Comparison of ENCODE assay signal across 14 cellular contexts in genomic region chr9:130331061-130331460, GRCh38.
"Had no signal": no experiment of that assay in that cellular context is flagged by ENCODE, and none has a peak within 500 bp of the region (broad histone marks: within the 10 kb centered on the region; RNA-seq: fewer than 3 reads in every experiment).

No MANE protein-coding gene starts in this region.

- H3K4me1 Mint-ChIP-seq: activated B cell treated with CpG ODN at 0.5 μM for 24 hours; activated CD4-positive, alpha-beta T cell treated with anti-CD3 and anti-CD28 coated beads, Interleukin-2, amount 10 ng/mL, durations not matched to agents 24 days and 14 days had no signal

- H3K9me3 ChIP-seq: right lobe of liver had no signal

- H3K4me3 ChIP-seq: right lobe of liver had no signal

- H3K27ac ChIP-seq: right lobe of liver had no signal

- H3K4me3 Mint-ChIP-seq: activated B cell treated with CpG ODN at 0.5 μM for 24 hours; activated CD4-positive, alpha-beta T cell treated with anti-CD3 and anti-CD28 coated beads, Interleukin-2, amount 10 ng/mL, durations not matched to agents 24 days and 14 days; activated CD8-positive, alpha-beta T cell treated with anti-CD3 and anti-CD28 coated beads, Interleukin-2, amount 10 ng/mL, durations not matched to agents 7 days and 5 days; nephron had no signal

- H3K36me3 Mint-ChIP-seq: activated naive CD4-positive, alpha-beta T cell treated with anti-CD3 and anti-CD28 coated beads, Interleukin-2, amount 50 U/mL, for 72 hours had no signal

- H3K4me1 ChIP-seq: right lobe of liver had no signal

- H3K9me3 Mint-ChIP-seq: activated B cell treated with CpG ODN at 0.5 μM for 24 hours; activated CD4-positive, alpha-beta T cell treated with anti-CD3 and anti-CD28 coated beads, Interleukin-2, amount 10 ng/mL, durations not matched to agents 24 days and 14 days; activated naive CD4-positive, alpha-beta T cell treated with anti-CD3 and anti-CD28 coated beads, Interleukin-2, amount 50 U/mL, for 72 hours; nephron had no signal

- H3K27ac Mint-ChIP-seq: activated B cell treated with CpG ODN at 0.5 μM for 24 hours; activated CD4-positive, alpha-beta T cell treated with anti-CD3 and anti-CD28 coated beads, Interleukin-2, amount 10 ng/mL, durations not matched to agents 24 days and 14 days; activated CD8-positive, alpha-beta T cell treated with anti-CD3 and anti-CD28 coated beads, Interleukin-2, amount 10 ng/mL, durations not matched to agents 7 days and 5 days; activated naive CD4-positive, alpha-beta T cell treated with anti-CD3 and anti-CD28 coated beads, Interleukin-2, amount 50 U/mL, for 72 hours; nephron had no signal

- ATAC-seq: activated CD8-positive, alpha-beta T cell treated with anti-CD3 and anti-CD28 coated beads, Interleukin-2, amount 10 ng/mL, durations not matched to agents 7 days and 5 days; activated naive CD4-positive, alpha-beta T cell treated with anti-CD3 and anti-CD28 coated beads, Interleukin-2, amount 50 U/mL, for 72 hours; right lobe of liver had no signal

- DNase-seq: activated B cell treated with CpG ODN at 0.5 μM for 24 hours; activated CD4-positive, alpha-beta T cell treated with anti-CD3 and anti-CD28 coated beads, Interleukin-2, amount 10 ng/mL, durations not matched to agents 24 days and 14 days; activated CD8-positive, alpha-beta memory T cell treated with anti-CD3 and anti-CD28 coated beads, Interleukin-2, amount 50 U/mL, for 4 hours; activated CD8-positive, alpha-beta T cell treated with anti-CD3 and anti-CD28 coated beads, Interleukin-2, amount 10 ng/mL, durations not matched to agents 7 days and 5 days; activated gamma-delta T cell; activated T-cell treated with anti-CD3 and anti-CD28 coated beads, Interleukin-2, amount 50 U/mL, for 48 hours; caudate nucleus; head of caudate nucleus; nucleus accumbens; right lobe of liver; stimulated activated CD4-positive, alpha-beta T cell treated with anti-CD3 and anti-CD28 coated beads, Interleukin-1b, Interleukin-23, amount 100 ng/mL, for 48 hours; T-helper 2 cell had no signal

- H3K36me3 ChIP-seq: right lobe of liver had no signal

- H3K27me3 ChIP-seq: right lobe of liver had no signal
